12 cellular contexts compared by ENCODE assay signal in the genomic region with DNA sequence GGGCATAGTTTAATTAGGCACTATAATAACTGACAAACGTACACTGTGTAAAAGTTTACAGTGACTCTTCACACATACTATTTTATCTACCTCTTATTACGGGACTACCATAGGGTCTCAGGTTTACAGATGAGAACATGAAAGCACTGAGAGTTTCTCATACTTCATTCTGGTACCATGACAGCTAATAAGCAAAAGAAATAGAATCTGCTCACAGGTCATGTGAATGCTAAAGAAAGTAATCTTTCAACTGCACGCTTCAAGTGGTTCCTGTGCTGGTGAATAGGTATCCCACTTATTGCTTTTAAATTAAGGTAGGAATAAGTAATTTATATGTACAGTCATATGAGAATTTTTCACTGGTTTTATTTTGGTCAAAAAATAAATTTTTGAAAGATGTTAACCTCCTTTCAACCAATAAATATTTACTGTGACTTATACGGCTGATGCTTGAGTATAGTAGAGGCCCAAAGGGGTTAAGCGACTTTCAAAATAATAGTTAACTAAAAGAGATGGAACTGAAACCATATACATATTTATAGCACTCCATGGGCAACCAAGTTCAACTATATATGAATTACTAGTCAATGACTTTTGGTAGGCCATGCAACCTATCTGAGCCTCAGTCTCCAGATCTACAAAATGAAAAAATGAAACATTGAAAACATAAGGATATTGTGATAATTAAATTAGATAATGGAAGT.
DNase-seq lines count a peak whose midpoint lies in the region; ATAC-seq lines count a peak whose summit lies in the region.
"Had no signal": no experiment of that assay in that cellular context is flagged by ENCODE, and none has a peak within 500 bp of the region (broad histone marks: within the 10 kb centered on the region; RNA-seq: fewer than 3 reads in every experiment).

No MANE protein-coding gene starts in this region.

- ATAC-seq in GM18873 (IDR thresholded peaks at IDR 0.05; ENCODE audit: low FRiP score, unreplicated experiment) (peak; percentile 63), GM21737 (IDR thresholded peaks at IDR 0.05; ENCODE audit: unreplicated experiment) (peak; percentile 65), HG03354 (IDR thresholded peaks at IDR 0.05; ENCODE audit: poor library complexity, severe bottlenecking, unreplicated experiment) (peak; percentile 78), GM19035 (IDR thresholded peaks at IDR 0.05; ENCODE audit: unreplicated experiment) (no peak), HG02870 (IDR thresholded peaks at IDR 0.05; ENCODE audit: unreplicated experiment) (no peak)
- ATAC-seq: left lung, WTC11 had no signal

- H3K27ac ChIP-seq in SK-N-MC, result peak overlapping the region; percentile 96
- H3K27ac ChIP-seq: left lung had no signal

- H3K9ac ChIP-seq in SK-N-MC (ENCODE audit: insufficient read length), result peak overlapping the region; percentile 85

- no peaks in the 10 kb centered on the region for H3K9me3 ChIP-seq in SK-N-MC (ENCODE audit: low read depth, low read length)
- H3K9me3 ChIP-seq: left lung had no signal

- H3K4me3 ChIP-seq in SK-N-MC, result peak overlapping the region; percentile 80
- H3K4me3 ChIP-seq: left lung had no signal

- no peak for DNase-seq in SK-N-MC (ENCODE audit: low read depth, low spot score)
- no peak for DNase-seq in activated effector memory CD4-positive, alpha-beta T cell treated with Interleukin-2 at 50 U/mL for 16 hours
- no peak for DNase-seq in central memory CD4-positive, alpha-beta T cell
- DNase-seq: activated naive CD4-positive, alpha-beta T cell treated with anti-CD3 and anti-CD28 coated beads for 36 hours; left lung; naive B cell had no signal

- peaks cover 11% of the 10 kb centered on the region for H3K36me3 ChIP-seq in SK-N-MC (ENCODE audit: insufficient read depth, low read length)
- H3K36me3 ChIP-seq: left lung had no signal

Comparison
In these comparisons a context has a peak if more than half of its experiments do, and no peak if none do; other contexts are left out.
1. ATAC-seq: peak in GM18873 (single experiment), GM21737 (single experiment) and HG03354 (single experiment); none in GM19035 (single experiment) and HG02870 (single experiment).